Comparison of ENCODE assay signal across 13 cellular contexts in genomic region chr20:37727957-37728634, GRCh38. TPM values are rescaled to one million over a fixed set of nuclear protein-coding genes. Genes with fewer than 3 reads are reported as not detected.
DNase-seq lines count a peak whose midpoint lies in the region; ATAC-seq and TF ChIP-seq lines count a peak whose summit lies in the region.
"Had no signal": no experiment of that assay in that cellular context is flagged by ENCODE, and none has a peak within 500 bp of the region (broad histone marks: within the 10 kb centered on the region; RNA-seq: fewer than 3 reads in every experiment).

No MANE protein-coding gene starts in this region.

- no peak overlapping the region for H2BK5ac ChIP-seq in H9 (ENCODE audit: insufficient read length, low read length)

- H3K36me3 ChIP-seq in breast epithelium (no peaks in the 10 kb centered on the region), HAP-1 (replicated peaks) (no peaks in the 10 kb centered on the region; the same call in 1 of the 2 replicates)

- H4K8ac ChIP-seq in H9 (replicated peaks; ENCODE audit: insufficient read length, low read depth, low read length), result no peak overlapping the region

- peaks cover 2% of the 10 kb centered on the region for H3K79me1 ChIP-seq in H9 (ENCODE audit: insufficient read depth, low read depth, low read length, poor library complexity, severe bottlenecking)

- H3K27ac Mint-ChIP-seq in H9 (peak overlapping the region in 2 of 3 experiments; percentile 1 to 29; a peak in 3 of 7 replicates), brain (peak overlapping the region in 3 of 5 experiments; percentile 8 to 87 (median 61)), T-cell (no peak overlapping the region)

- H2BK120ac ChIP-seq in H9 (ENCODE audit: low read depth, low read length, poor library complexity, severe bottlenecking), result no peak overlapping the region

- peaks cover 45 to 54% of the 10 kb centered on the region in 2 experiments for H3K4me1 Mint-ChIP-seq in H9
- peaks cover 82% of the 10 kb centered on the region for H3K4me1 Mint-ChIP-seq in brain
- H3K4me1 Mint-ChIP-seq in T-cell, result peaks cover 20 to 40% (median 34%) of the 10 kb centered on the region in 3 donors

- H4K20me1 ChIP-seq in H9 (ENCODE audit: control insufficient read depth, insufficient read depth, insufficient read length), result no peaks in the 10 kb centered on the region

- ATAC-seq in right cardiac atrium (peak in 1 of 2 donors; percentile 39), T-cell (replicated peaks in 1 of 4) (no peak)

- H3T11ph ChIP-seq in H9 (ENCODE audit: low read length), result no peak overlapping the region

- H3K18ac ChIP-seq in H9 (ENCODE audit: insufficient read length, low read depth, low read length), result no peak overlapping the region

- H3K4me2 ChIP-seq in H9 (ENCODE audit: insufficient read depth, insufficient read length, low read length), result no peak overlapping the region

- no peak overlapping the region for H3K14ac ChIP-seq in H9 (ENCODE audit: insufficient read depth, low read length)

- no peak overlapping the region for H2BK12ac ChIP-seq in H9 (ENCODE audit: insufficient read length, low read depth, low read length)

- H3K4me3 Mint-ChIP-seq in H9 (no peak overlapping the region), brain (peak overlapping the region in 2 of 5 experiments; percentile 37 to 43), T-cell (no peak overlapping the region)

- H3K27ac ChIP-seq in H9 (ENCODE audit: insufficient read length, low read depth, low read length), result no peak overlapping the region
- peak overlapping the region; percentile 82 for H3K27ac ChIP-seq in right cardiac atrium (ENCODE audit: low read length)
- no peak overlapping the region for H3K27ac ChIP-seq in breast epithelium
- H3K27ac ChIP-seq: C4-2B, coronary artery had no signal

- H3K27me3 ChIP-seq in H9 (ENCODE audit: insufficient read depth, low read length), result no peaks in the 10 kb centered on the region
- H3K27me3 ChIP-seq in right cardiac atrium (ENCODE audit: control insufficient read depth, insufficient read depth), result no peaks in the 10 kb centered on the region
- no peaks in the 10 kb centered on the region for H3K27me3 ChIP-seq in breast epithelium
- no peaks in the 10 kb centered on the region for H3K27me3 ChIP-seq in HAP-1 (ENCODE audit: low read depth)
- H3K27me3 ChIP-seq: MG63 had no signal

- DNase-seq in H9, result no peak
- DNase-seq in right cardiac atrium, result no peak
- DNase-seq in pons (ENCODE audit: low spot score), result peak; percentile 80
- no peak for DNase-seq in breast epithelium (ENCODE audit: low spot score in 2 of 2)
- DNase-seq in T-cell, result no peak
- no peak for DNase-seq in HAP-1 (ENCODE audit: low spot score in 2 of 2)
- DNase-seq in HPDE6-E6E7 (ENCODE audit: extremely low spot score), result no peak
- DNase-seq: MG63, NCI-H1930, posterior cingulate gyrus had no signal

- no peak for TF ChIP-seq POLR2A in breast epithelium (IDR thresholded peaks at IDR 0.05)

- H4K91ac ChIP-seq in H9 (ENCODE audit: insufficient read length, low read depth, low read length), result no peak overlapping the region

- in situ Hi-C loops in HAP-1 (cut with MboI; ENCODE audit: low sequenced_read_pairs), result no loop called here

- H3K4me3 ChIP-seq in right cardiac atrium (ENCODE audit: low read length) (no peak overlapping the region), breast epithelium (no peak overlapping the region), HAP-1 (no peak overlapping the region)
- H3K4me3 ChIP-seq: coronary artery, MG63 had no signal

- no peak overlapping the region for H3K23ac ChIP-seq in H9 (ENCODE audit: insufficient read length, low read depth, low read length)

- H3K56ac ChIP-seq in H9 (ENCODE audit: insufficient read length, low read depth, low read length), result no peak overlapping the region

- H3K4me1 ChIP-seq in H9 (ENCODE audit: insufficient read depth, low read length), result peaks cover 4% of the 10 kb centered on the region; the same call in 1 of the 2 replicates
- H3K4me1 ChIP-seq in right cardiac atrium (ENCODE audit: control insufficient read depth, insufficient read depth, low read length), result peaks cover 7% of the 10 kb centered on the region
- no peaks in the 10 kb centered on the region for H3K4me1 ChIP-seq in breast epithelium
- H3K4me1 ChIP-seq in HAP-1, result peaks cover 22% of the 10 kb centered on the region

- no peak overlapping the region for H4K5ac ChIP-seq in H9 (ENCODE audit: insufficient read length, low read depth, low read length)

- no peaks in the 10 kb centered on the region for H3K9me3 ChIP-seq in H9 (ENCODE audit: control insufficient read depth, low read depth, low read length)
- no peaks in the 10 kb centered on the region for H3K9me3 ChIP-seq in right cardiac atrium (ENCODE audit: control insufficient read depth, low read length)
- H3K9me3 ChIP-seq in breast epithelium, result no peaks in the 10 kb centered on the region
- no peaks in the 10 kb centered on the region for H3K9me3 ChIP-seq in HAP-1
- H3K9me3 ChIP-seq: MG63 had no signal

- H3K9me3 Mint-ChIP-seq in H9 (no peaks in the 10 kb centered on the region), brain (no peaks in the 10 kb centered on the region), T-cell (no peaks in the 10 kb centered on the region)

- H3K9ac ChIP-seq in H9 (ENCODE audit: extremely low read depth, insufficient read length, low read length), result no peak overlapping the region

- POLR2A ChIA-PET in T-cell (lab: Charles Lee), result no interaction called here

- TF ChIP-seq CTCF in H9 (conservative IDR thresholded peaks at IDR 0.05), result no peak
- TF ChIP-seq CTCF in brain (conservative IDR thresholded peaks at IDR 0.05), result no peak
- TF ChIP-seq CTCF in breast epithelium (IDR thresholded peaks at IDR 0.05), result no peak

- H3K36me3 Mint-ChIP-seq in H9 (ENCODE audit: insufficient read depth in 1 of 3, low read depth in 3 of 3) (peaks cover 2 to 14% (median 6%) of the 10 kb centered on the region in 3 experiments; a peak in 6 of 7 replicates), brain (peaks cover 15% of the 10 kb centered on the region), T-cell (peaks cover 31% of the 10 kb centered on the region)

- no peak overlapping the region for H2BK20ac ChIP-seq in H9 (ENCODE audit: low read depth, low read length, poor library complexity, severe bottlenecking)

- no peaks in the 10 kb centered on the region for H3K23me2 ChIP-seq in H9 (ENCODE audit: insufficient read length, low read depth, low read length, poor library complexity, severe bottlenecking)

- H2AFZ ChIP-seq in H9 (ENCODE audit: low read length), result no peak overlapping the region

- intact Hi-C loops in right cardiac atrium (cut with DNase I), result no loop called here
- intact Hi-C loops in breast epithelium (cut with DNase I; ENCODE audit: low total_unique reads), result loop anchor here (5.0 kb wide), 1 partner anchor 834 kb away; no protein-coding TSS in a partner anchor

- H3K79me2 ChIP-seq in H9 (ENCODE audit: insufficient read depth, low read length), result no peaks in the 10 kb centered on the region

- no peak overlapping the region for H3K4ac ChIP-seq in H9 (ENCODE audit: low read depth, low read length)

- H2AK5ac ChIP-seq in H9 (ENCODE audit: insufficient read length, low read length), result no peak overlapping the region

- WGBS in H9 (ENCODE audit: extremely low coverage, insufficient read length, low lambda C conversion rate), result no CpG with 5 or more reads among the region's 2 CpGs
- WGBS in right cardiac atrium, result 70% methylated on average over 2 of the region's 2 CpGs

- H2BK15ac ChIP-seq in H9 (ENCODE audit: low read depth, low read length), result no peak overlapping the region

- H3K27me3 Mint-ChIP-seq in H9 (ENCODE audit: low read depth), result no peaks in the 10 kb centered on the region
- H3K27me3 Mint-ChIP-seq in brain, result no peaks in the 10 kb centered on the region
- H3K27me3 Mint-ChIP-seq in T-cell, result no peaks in the 10 kb centered on the region

- CTCF ChIA-PET in T-cell (lab: Charles Lee), result interaction anchor here in 1 of 2 donors (0.6 kb wide), 1 partner anchor 265 kb away, joined by 3 read pairs; no protein-coding TSS in a partner anchor

RNA-seq across cellular contexts. Expression of gene CTNNBL1, which starts 34.3 kb away (rescaled TPM):
- total RNA-seq in H9 (2021) (67.2 and 70.7 TPM in 2 replicates), right cardiac atrium (10 to 100 TPM; 52.9 to 65.7 (median 59.5) TPM), breast epithelium (10 to 100 TPM; 32.2 to 37.0 (median 32.4) TPM), T-cell (10 to 100 TPM; 44.6 to 52.4 (median 49.4) TPM)
- polyA plus RNA-seq in brain (ENCODE audit: insufficient read depth, low read depth, low replicate concordance) (77.5 TPM), right cardiac atrium (43.8 TPM)

Comparison
In these comparisons a context has a peak if more than half of its experiments do, and no peak if none do; other contexts are left out.
1. H3K27ac Mint-ChIP-seq: peak in H9 (2 of 3) and brain (3 of 5); none in T-cell (0 of 2).